Comparison of ENCODE assay signal across 28 cellular contexts in the genomic region with DNA sequence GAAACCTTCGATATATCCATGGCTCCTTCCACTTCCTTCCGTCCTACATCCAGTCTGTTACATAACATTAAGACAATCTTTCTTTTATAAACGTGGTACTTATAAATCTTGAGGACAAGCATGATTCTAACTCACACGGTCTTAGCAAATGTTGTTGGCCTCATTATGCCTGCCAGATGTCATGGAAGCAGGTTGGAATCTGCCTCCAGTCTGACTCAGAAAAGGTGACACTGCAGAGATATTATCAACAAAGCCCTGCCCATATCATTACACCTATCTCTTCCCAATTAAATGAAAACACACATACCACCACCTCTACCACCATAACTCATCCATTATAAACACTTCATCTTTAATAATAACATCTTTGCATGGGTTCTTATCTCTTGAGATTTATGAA.
"Had no signal": no experiment of that assay in that cellular context is flagged by ENCODE, and none has a peak within 500 bp of the region (broad histone marks: within the 10 kb centered on the region; RNA-seq: fewer than 3 reads in every experiment).

No MANE protein-coding gene starts in this region.

- H3K27me3 ChIP-seq: ascending aorta, breast epithelium, dorsolateral prefrontal cortex, esophagus muscularis mucosa, gastroesophageal sphincter had no signal

- H3K4me1 ChIP-seq: ascending aorta, breast epithelium, gastroesophageal sphincter had no signal

- ATAC-seq: activated naive CD4-positive, alpha-beta T cell treated with anti-CD3 and anti-CD28 coated beads, Interleukin-2, amount 50 U/mL, for 72 hours; activated T-cell treated with anti-CD3 and anti-CD28 coated beads, Interleukin-2, amount 50 U/mL, for 72 hours; gastroesophageal sphincter; heart right ventricle; WTC11 had no signal

- H3K27ac ChIP-seq: ascending aorta, breast epithelium, coronary artery, dorsolateral prefrontal cortex, esophagus muscularis mucosa, gastroesophageal sphincter, heart right ventricle, VCaP had no signal

- H3K36me3 ChIP-seq: ascending aorta, breast epithelium, esophagus muscularis mucosa, gastroesophageal sphincter, heart right ventricle had no signal

- DNase-seq: activated CD4-positive, alpha-beta memory T cell treated with anti-CD3 and anti-CD28 coated beads, Interleukin-2, amount 10 ng/mL, durations not matched to agents 7 days and 5 days; activated CD4-positive, alpha-beta T cell treated with anti-CD3 and anti-CD28 coated beads for 1 hour; activated CD4-positive, alpha-beta T cell treated with anti-CD3 and anti-CD28 coated beads for 4 hours; activated CD4-positive, alpha-beta T cell treated with anti-CD3 and anti-CD28 coated beads, Interleukin-2, amount 10 ng/mL, durations not matched to agents 7 days and 5 days; activated CD4-positive, alpha-beta T cell treated with anti-CD3 and anti-CD28 coated beads, Interleukin-2, amount 50 U/mL, for 4 hours; activated CD8-positive, alpha-beta memory T cell treated with anti-CD3 and anti-CD28 coated beads, Interleukin-2, amount 50 U/mL, for 48 hours; activated gamma-delta T cell; activated naive CD4-positive, alpha-beta T cell; activated naive CD4-positive, alpha-beta T cell treated with anti-CD3 and anti-CD28 coated beads, Interleukin-2, amount 10 ng/mL, durations not matched to agents 7 days and 5 days; activated naive CD8-positive, alpha-beta T cell treated with anti-CD3 and anti-CD28 coated beads, Interleukin-2, amount 10 ng/mL, durations not matched to agents 7 days and 5 days; activated T-cell treated with anti-CD3 and anti-CD28 coated beads for 4 hours; activated T-cell treated with anti-CD3 and anti-CD28 coated beads, Interleukin-2, amount 50 U/mL, for 24 hours; activated T-cell treated with anti-CD3 and anti-CD28 coated beads, Interleukin-2, amount 50 U/mL, for 72 hours; dorsolateral prefrontal cortex; effector memory CD4-positive, alpha-beta T cell; endodermal cell; erythroblast; foreskin melanocyte; heart right ventricle; T-helper 2 cell had no signal

- H3K4me3 ChIP-seq: ascending aorta, breast epithelium, coronary artery, dorsolateral prefrontal cortex, esophagus muscularis mucosa, gastroesophageal sphincter, heart right ventricle had no signal
